ENCODE assay signal across 20 cellular contexts in genomic region chr5:176659440-176659839, GRCh38. TPM values are rescaled to one million over a fixed set of nuclear protein-coding genes. Genes with fewer than 3 reads are reported as not detected.
DNase-seq lines count a peak whose midpoint lies in the region; ATAC-seq lines count a peak whose summit lies in the region.
"Had no signal": no experiment of that assay in that cellular context is flagged by ENCODE, and none has a peak within 500 bp of the region (broad histone marks: within the 10 kb centered on the region; RNA-seq: fewer than 3 reads in every experiment).

No MANE protein-coding gene starts in this region.

- peaks cover under 1% of the 10 kb centered on the region for H3K36me3 ChIP-seq in effector memory CD4-positive, alpha-beta T cell (ENCODE audit: control insufficient read depth, insufficient read depth, low read length)
- H3K36me3 ChIP-seq: WERI-Rb-1 had no signal

- no peak overlapping the region for H3K27ac Mint-ChIP-seq in activated CD4-positive, alpha-beta T cell treated with anti-CD3 and anti-CD28 coated beads, Interleukin-2, amount 10 ng/mL, durations not matched to agents 24 days and 14 days
- H3K27ac Mint-ChIP-seq in T-helper 17 cell: peak overlapping the region; percentile 88
- H3K27ac Mint-ChIP-seq in stimulated activated effector memory CD8-positive, alpha-beta T cell treated with anti-CD3 and anti-CD28 coated beads, Interleukin-12 subunit alpha, Interleukin-12 subunit beta, amount 100 ng/mL, for 72 hours: peak overlapping the region; percentile 41
- H3K27ac Mint-ChIP-seq: memory B cell had no signal

- H3K4me3 Mint-ChIP-seq in activated CD4-positive, alpha-beta T cell treated with anti-CD3 and anti-CD28 coated beads, Interleukin-2, amount 10 ng/mL, durations not matched to agents 24 days and 14 days: peak overlapping the region; percentile 11
- peak overlapping the region; percentile 87 for H3K4me3 Mint-ChIP-seq in T-helper 17 cell
- peak overlapping the region; percentile 55 for H3K4me3 Mint-ChIP-seq in stimulated activated effector memory CD8-positive, alpha-beta T cell treated with anti-CD3 and anti-CD28 coated beads, Interleukin-12 subunit alpha, Interleukin-12 subunit beta, amount 100 ng/mL, for 72 hours
- H3K4me3 Mint-ChIP-seq: neural crest cell had no signal

- H3K36me3 Mint-ChIP-seq in activated CD4-positive, alpha-beta T cell treated with anti-CD3 and anti-CD28 coated beads, Interleukin-2, amount 10 ng/mL, durations not matched to agents 24 days and 14 days (ENCODE audit: low read depth): peaks cover 11% of the 10 kb centered on the region
- H3K36me3 Mint-ChIP-seq in T-helper 17 cell (ENCODE audit: low read depth): peaks cover 2% of the 10 kb centered on the region
- H3K36me3 Mint-ChIP-seq in stimulated activated effector memory CD8-positive, alpha-beta T cell treated with anti-CD3 and anti-CD28 coated beads, Interleukin-12 subunit alpha, Interleukin-12 subunit beta, amount 100 ng/mL, for 72 hours: peaks cover 42% of the 10 kb centered on the region

- no peak for ATAC-seq in T-helper 17 cell
- ATAC-seq in stimulated activated effector memory CD8-positive, alpha-beta T cell treated with anti-CD3 and anti-CD28 coated beads, Interleukin-12 subunit alpha, Interleukin-12 subunit beta, amount 100 ng/mL, for 72 hours: no peak

- no peak for DNase-seq in activated CD4-positive, alpha-beta T cell treated with anti-CD3 and anti-CD28 coated beads, Interleukin-2, amount 10 ng/mL, durations not matched to agents 24 days and 14 days
- no peak for DNase-seq in activated CD4-positive, alpha-beta T cell treated with anti-CD3 and anti-CD28 coated beads, Interleukin-2, amount 50 U/mL, for 48 hours
- DNase-seq in T-helper 17 cell: no peak
- no peak for DNase-seq in effector memory CD4-positive, alpha-beta T cell
- DNase-seq in stimulated activated effector memory CD8-positive, alpha-beta T cell treated with anti-CD3 and anti-CD28 coated beads, Interleukin-12 subunit alpha, Interleukin-12 subunit beta, amount 100 ng/mL, for 72 hours (ENCODE audit: low spot score in 2 of 2): no peak
- DNase-seq in NCI-H1417 (lab: John Stamatoyannopoulos, UW): no peak
- DNase-seq in NCI-H2227 treated with DMSO at 0.1 percent for 48 hours (lab: John Stamatoyannopoulos, UW): no peak
- no peak for DNase-seq in activated T-cell treated with anti-CD3 and anti-CD28 coated beads, Interleukin-2, amount 50 U/mL, for 1 hour
- DNase-seq: activated effector memory CD4-positive, alpha-beta T cell treated with anti-CD3 and anti-CD28 coated beads, Interleukin-2, amount 50 U/mL, for 16 hours; EL; NCI-H1694 treated with DMSO at 0.1 percent for 48 hours; NCI-H446 treated with DMSO at 0.1 percent for 48 hours; WERI-Rb-1 had no signal

- intact Hi-C loops in activated CD4-positive, alpha-beta T cell treated with anti-CD3 and anti-CD28 coated beads, Interleukin-2, amount 10 ng/mL, durations not matched to agents 24 days and 14 days (cut with micrococcal nuclease): loop anchor here (2.0 to 10.0 kb wide), 2 partner anchors 155 to 299 kb away; partner anchors contain the start of gene UNC5A

- no peaks in the 10 kb centered on the region for H3K9me3 ChIP-seq in T-helper 17 cell (ENCODE audit: control insufficient read depth, low read length, poor library complexity, severe bottlenecking)
- no peaks in the 10 kb centered on the region for H3K9me3 ChIP-seq in effector memory CD4-positive, alpha-beta T cell (ENCODE audit: control insufficient read depth, low read length)
- H3K9me3 ChIP-seq: heart left ventricle had no signal

- H3K4me3 ChIP-seq in effector memory CD4-positive, alpha-beta T cell (ENCODE audit: insufficient read depth, low read depth, low read length, poor library complexity, severe bottlenecking): no peak overlapping the region

- H3K27me3 Mint-ChIP-seq in activated CD4-positive, alpha-beta T cell treated with anti-CD3 and anti-CD28 coated beads, Interleukin-2, amount 10 ng/mL, durations not matched to agents 24 days and 14 days: peaks cover 8% of the 10 kb centered on the region
- peaks cover 9% of the 10 kb centered on the region for H3K27me3 Mint-ChIP-seq in T-helper 17 cell

- peak overlapping the region; percentile 22 for H3K27ac ChIP-seq in effector memory CD4-positive, alpha-beta T cell (ENCODE audit: insufficient read depth, low read length, poor library complexity, severe bottlenecking)
- H3K27ac ChIP-seq: WERI-Rb-1 had no signal

- peaks cover 25% of the 10 kb centered on the region for H3K4me1 ChIP-seq in effector memory CD4-positive, alpha-beta T cell (ENCODE audit: control insufficient read depth, insufficient read depth, low read length, poor library complexity, severe bottlenecking)

- H3K9me3 Mint-ChIP-seq in activated CD4-positive, alpha-beta T cell treated with anti-CD3 and anti-CD28 coated beads, Interleukin-2, amount 10 ng/mL, durations not matched to agents 24 days and 14 days: no peaks in the 10 kb centered on the region
- H3K9me3 Mint-ChIP-seq in stimulated activated effector memory CD8-positive, alpha-beta T cell treated with anti-CD3 and anti-CD28 coated beads, Interleukin-12 subunit alpha, Interleukin-12 subunit beta, amount 100 ng/mL, for 72 hours: no peaks in the 10 kb centered on the region
- H3K9me3 Mint-ChIP-seq: memory B cell, neural crest cell had no signal

- peaks cover 28% of the 10 kb centered on the region for H3K4me1 Mint-ChIP-seq in activated CD4-positive, alpha-beta T cell treated with anti-CD3 and anti-CD28 coated beads, Interleukin-2, amount 10 ng/mL, durations not matched to agents 24 days and 14 days
- peaks cover 38% of the 10 kb centered on the region for H3K4me1 Mint-ChIP-seq in T-helper 17 cell
- H3K4me1 Mint-ChIP-seq in stimulated activated effector memory CD8-positive, alpha-beta T cell treated with anti-CD3 and anti-CD28 coated beads, Interleukin-12 subunit alpha, Interleukin-12 subunit beta, amount 100 ng/mL, for 72 hours: peaks cover 44% of the 10 kb centered on the region

- H3K27me3 ChIP-seq in effector memory CD4-positive, alpha-beta T cell (replicated peaks; ENCODE audit: control insufficient read depth, insufficient read depth, low read length, poor library complexity, severe bottlenecking): no peaks in the 10 kb centered on the region

RNA-seq across cellular contexts. Expression of gene TSPAN17, which starts 12.2 kb away (rescaled TPM):
- total RNA-seq in activated CD4-positive, alpha-beta T cell treated with anti-CD3 and anti-CD28 coated beads, Interleukin-2, amount 10 ng/mL, durations not matched to agents 24 days and 14 days: 29.3 and 32.0 TPM in 2 replicates
- total RNA-seq in T-helper 17 cell: 10 to 100 TPM; 14.2 to 19.3 TPM

RNA-seq across cellular contexts. Expression of gene EIF4E1B, which starts 29.0 kb away (rescaled TPM):
- total RNA-seq in activated CD4-positive, alpha-beta T cell treated with anti-CD3 and anti-CD28 coated beads, Interleukin-2, amount 10 ng/mL, durations not matched to agents 24 days and 14 days: not detected in 2 replicates
- total RNA-seq in T-helper 17 cell: not detected
- total RNA-seq: A172, heart left ventricle, MCF 10A, neural crest cell, renal cortical epithelial cell, urinary bladder had no signal

RNA-seq across cellular contexts. Expression of gene SNCB, which starts 29.1 kb away (rescaled TPM):
- not detected in 2 replicates for total RNA-seq in activated CD4-positive, alpha-beta T cell treated with anti-CD3 and anti-CD28 coated beads, Interleukin-2, amount 10 ng/mL, durations not matched to agents 24 days and 14 days
- not detected for total RNA-seq in T-helper 17 cell
- total RNA-seq: A172, MCF 10A, renal cortical epithelial cell, urinary bladder had no signal

RNA-seq across cellular contexts. Expression of gene GPRIN1, which starts 49.5 kb away (rescaled TPM):
- total RNA-seq in activated CD4-positive, alpha-beta T cell treated with anti-CD3 and anti-CD28 coated beads, Interleukin-2, amount 10 ng/mL, durations not matched to agents 24 days and 14 days: 3.7 TPM in 2 replicates
- under 1 TPM; 0.57 to 0.60 TPM for total RNA-seq in T-helper 17 cell

Comparison
In these comparisons a context has a peak if more than half of its experiments do, and no peak if none do; other contexts are left out.
1. H3K4me3 Mint-ChIP-seq: peak in every context shown above with its lines; median percentile 87 in T-helper 17 cell; 55 in stimulated activated effector memory CD8-positive, alpha-beta T cell treated with anti-CD3 and anti-CD28 coated beads, Interleukin-12 subunit alpha, Interleukin-12 subunit beta, amount 100 ng/mL, for 72 hours; 11 in activated CD4-positive, alpha-beta T cell treated with anti-CD3 and anti-CD28 coated beads, Interleukin-2, amount 10 ng/mL, durations not matched to agents 24 days and 14 days.